8 cellular contexts compared by ENCODE assay signal in the genomic region with DNA sequence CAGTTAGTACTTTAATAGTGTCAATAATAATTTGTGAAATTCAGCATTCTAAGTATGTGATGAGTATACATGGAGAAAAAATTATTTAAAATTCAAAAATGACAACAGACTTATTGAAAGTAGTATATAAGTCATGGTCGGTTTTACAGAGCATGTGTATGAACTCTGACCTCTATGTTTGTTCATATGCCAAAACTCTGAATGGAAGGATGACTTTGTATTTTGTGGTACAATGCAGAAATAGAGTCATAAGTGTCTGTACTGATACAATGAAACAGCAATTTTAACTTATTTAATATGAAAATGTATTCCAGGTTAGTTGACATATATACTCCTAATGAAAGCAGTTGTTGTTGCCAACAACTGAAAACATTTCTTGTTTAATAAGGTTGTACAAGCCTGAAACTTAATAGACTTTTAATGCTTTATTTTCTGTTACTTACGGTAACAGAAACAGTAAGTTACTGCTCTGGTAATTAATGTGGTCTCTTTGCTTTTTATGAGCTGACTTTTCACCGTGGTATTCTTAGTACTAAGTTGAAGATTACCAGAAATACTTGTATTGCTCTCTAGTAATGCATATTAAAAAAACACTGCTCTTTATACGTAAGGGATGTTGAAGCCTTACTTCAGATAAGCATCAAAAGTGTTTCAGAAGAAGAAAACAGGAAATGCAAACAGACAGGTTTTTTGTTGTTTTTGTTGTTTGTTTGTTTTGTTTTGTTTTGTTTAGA. TPM values are rescaled to one million over a fixed set of nuclear protein-coding genes. Genes with fewer than 3 reads are reported as not detected.
A peak's percentile ranks its signal among the peaks of the same experiment; 100 is the strongest.
DNase-seq lines count a peak whose midpoint lies in the region; ATAC-seq, FAIRE-seq and TF ChIP-seq lines count a peak whose summit lies in the region.

No MANE protein-coding gene starts in this region.

- peaks cover 31% of the 10 kb centered on the region for H4K20me1 ChIP-seq in PC-3 (ENCODE audit: low read length)

- H3K9ac ChIP-seq in PC-3 (ENCODE audit: low read length), result peak overlapping the region; percentile 98

- CTCF ChIA-PET in PC-3 (lab: Charles Lee), result no interaction called here

- DNase-seq in GM18507 (ENCODE audit: extremely low spot score, insufficient read length, low read depth), result no peak
- DNase-seq in PC-3, result peak; percentile 34
- no peak for DNase-seq in retinal pigment epithelial cell (ENCODE audit: low read depth)
- no peak for DNase-seq in hippocampal formation (lab: John Stamatoyannopoulos, UW)
- no peak for DNase-seq in HK-2 (ENCODE audit: unreplicated experiment)
- no peak for DNase-seq in ecto neural progenitor cell (ENCODE audit: low spot score)
- no peak for DNase-seq in GF-D8 (lab: John Stamatoyannopoulos, UW)

- H3K4me2 ChIP-seq in PC-3 (ENCODE audit: low read length), result peak overlapping the region; percentile 94

- POLR2A ChIA-PET in PC-3 (lab: Charles Lee; ENCODE audit: unreplicated experiment), result interaction anchor here (0.6 kb wide), 1 partner anchor 60 kb away, joined by 4 read pairs; no protein-coding TSS in a partner anchor

- H3K36me3 ChIP-seq in PC-3 (ENCODE audit: low read depth, low read length), result peaks cover 6% of the 10 kb centered on the region; the same call in 1 of the 2 replicates

- H2AFZ ChIP-seq in PC-3 (ENCODE audit: low read length), result no peak overlapping the region

- peaks cover 13% of the 10 kb centered on the region for H3K4me1 ChIP-seq in PC-3 (ENCODE audit: insufficient read depth, low read length)

- no peak for TF ChIP-seq CTCF in PC-3 (conservative IDR thresholded peaks at IDR 0.05; ENCODE audit: low read depth, low read length)
- TF ChIP-seq CTCF in retinal pigment epithelial cell (conservative IDR thresholded peaks at IDR 0.05; ENCODE audit: low read depth, low read length), result no peak

- peaks cover 70% of the 10 kb centered on the region for H3K79me2 ChIP-seq in PC-3 (ENCODE audit: low read length)

- no peak for ATAC-seq in PC-3

- BruUV-seq in PC-3 (replicated peaks; lab: Mats Ljungman, UMichigan), result no TSS peak

- no peaks in the 10 kb centered on the region for H3K27me3 ChIP-seq in PC-3 (ENCODE audit: low read length)

- H3K9me3 ChIP-seq in PC-3 (ENCODE audit: low read length), result no peaks in the 10 kb centered on the region

- no peaks in the 10 kb centered on the region for H3K9me2 ChIP-seq in PC-3 (replicated peaks; ENCODE audit: low read length)

- intact Hi-C loops in PC-3 (cut with micrococcal nuclease), result loop anchor here (5.0 to 10.0 kb wide), 3 partner anchors 125 to 357 kb away; a partner anchor contains a TSS

- H3K4me3 ChIP-seq in PC-3 (ENCODE audit: low read length) (peak overlapping the region; percentile 99), retinal pigment epithelial cell (ENCODE audit: low read length) (peak overlapping the region; percentile 94)

- H3K27ac ChIP-seq in PC-3 (ENCODE audit: low read length), result no peak overlapping the region

- FAIRE-seq in GM18507 (lab: Jason Lieb, UNC) (peak; percentile 56), endometrium (lab: Jason Lieb, UNC) (peak; percentile 71)

- no peaks in the 10 kb centered on the region for H3F3A ChIP-seq in PC-3 (ENCODE audit: low read length, unreplicated experiment)

RNA-seq across cellular contexts. Expression of a gene that starts 1.9 kb away (rescaled TPM):
- total RNA-seq in PC-3 (2014; rRNA removed), result 30.1 and 38.9 TPM in 2 replicates
